Comparison of ENCODE assay signal across 29 cellular contexts in genomic region chr1:198806861-198807260, GRCh38.
"Had no signal": no experiment of that assay in that cellular context is flagged by ENCODE, and none has a peak within 500 bp of the region (broad histone marks: within the 10 kb centered on the region; RNA-seq: fewer than 3 reads in every experiment).

No MANE protein-coding gene starts in this region.

- H3K27me3 ChIP-seq: colonic mucosa, dorsolateral prefrontal cortex, esophagus muscularis mucosa, esophagus squamous epithelium, foreskin keratinocyte, gastrocnemius medialis, gastroesophageal sphincter, heart left ventricle, heart right ventricle had no signal

- H3K27ac ChIP-seq: colonic mucosa, coronary artery, dorsolateral prefrontal cortex, epithelial cell of prostate, esophagus muscularis mucosa, esophagus squamous epithelium, foreskin keratinocyte, gastrocnemius medialis, gastroesophageal sphincter, heart left ventricle, heart right ventricle had no signal

- FAIRE-seq: colon, endometrium, endothelial cell of umbilical vein, frontal cortex had no signal

- H3K9me3 ChIP-seq: colonic mucosa, esophagus muscularis mucosa, esophagus squamous epithelium, gastrocnemius medialis, gastroesophageal sphincter, heart left ventricle, heart right ventricle had no signal

- ATAC-seq: effector memory CD8-positive, alpha-beta T cell; esophagus mucosa; foreskin keratinocyte; gastrocnemius medialis; gastroesophageal sphincter; heart left ventricle; heart right ventricle had no signal

- H3K27me3 Mint-ChIP-seq: dendritic cell treated with granulocyte-macrophage colony-stimulating factor and Interleukin-4, amounts not matched to agents 40 ng/mL and 50 ng/mL, for 4 days had no signal

- H3K4me1 ChIP-seq: colonic mucosa, esophagus muscularis mucosa, esophagus squamous epithelium, foreskin keratinocyte, gastrocnemius medialis, gastroesophageal sphincter, heart left ventricle had no signal

- H3K4me1 Mint-ChIP-seq: endodermal cell had no signal

- H3K4me3 ChIP-seq: colonic mucosa, coronary artery, dorsolateral prefrontal cortex, esophagus muscularis mucosa, esophagus squamous epithelium, gastrocnemius medialis, gastroesophageal sphincter, heart left ventricle, heart right ventricle had no signal

- H3K4me3 Mint-ChIP-seq: dendritic cell treated with granulocyte-macrophage colony-stimulating factor and Interleukin-4, amounts not matched to agents 40 ng/mL and 50 ng/mL, for 4 days; effector memory CD8-positive, alpha-beta T cell; endodermal cell had no signal

- H3K36me3 ChIP-seq: colonic mucosa, esophagus muscularis mucosa, esophagus squamous epithelium, gastrocnemius medialis, gastroesophageal sphincter, heart left ventricle, heart right ventricle had no signal

- H3K27ac Mint-ChIP-seq: dendritic cell treated with granulocyte-macrophage colony-stimulating factor and Interleukin-4, amounts not matched to agents 40 ng/mL and 50 ng/mL, for 4 days; effector memory CD8-positive, alpha-beta T cell; endodermal cell had no signal

- H3K9me3 Mint-ChIP-seq: effector memory CD8-positive, alpha-beta T cell; endodermal cell had no signal

- DNase-seq: colonic mucosa; cortex of kidney; dermis blood vessel endothelial cell; dorsolateral prefrontal cortex; effector CD4-positive, alpha-beta T cell; effector CD8-positive, alpha-beta T cell; effector memory CD4-positive, alpha-beta T cell; effector memory CD8-positive, alpha-beta T cell; endodermal cell; erythroblast; esophagus squamous epithelium; foreskin fibroblast; foreskin keratinocyte; foreskin melanocyte; gastrocnemius medialis; glutamatergic neuron; head of caudate nucleus; heart left ventricle; heart right ventricle had no signal
